8 cellular contexts compared by ENCODE assay signal in genomic region chr9:96327694-96328352, GRCh38. TPM values are rescaled to one million over a fixed set of nuclear protein-coding genes. Genes with fewer than 3 reads are reported as not detected.
DNase-seq lines count a peak whose midpoint lies in the region; FAIRE-seq and TF ChIP-seq lines count a peak whose summit lies in the region.

No MANE protein-coding gene starts in this region.

- H3K4me3 Mint-ChIP-seq in T-helper 2 cell treated with Interferon-gamma antibody and Interleukin-4, amounts not matched to agents 5 μg/mL and 100 μg/mL, for 36 hours = no peak overlapping the region

- FAIRE-seq in bronchial epithelial cell (lab: Jason Lieb, UNC) = no peak

- H3K4me1 Mint-ChIP-seq in T-helper 2 cell treated with Interferon-gamma antibody and Interleukin-4, amounts not matched to agents 5 μg/mL and 100 μg/mL, for 36 hours (ENCODE audit: low read depth) = no peaks in the 10 kb centered on the region

- H3K36me3 Mint-ChIP-seq in T-helper 2 cell treated with Interferon-gamma antibody and Interleukin-4, amounts not matched to agents 5 μg/mL and 100 μg/mL, for 36 hours (ENCODE audit: low read depth) = no peaks in the 10 kb centered on the region

- H3K27me3 Mint-ChIP-seq in T-helper 2 cell treated with Interferon-gamma antibody and Interleukin-4, amounts not matched to agents 5 μg/mL and 100 μg/mL, for 36 hours (ENCODE audit: low read depth) = no peaks in the 10 kb centered on the region

- TF ChIP-seq CTCF in bronchial epithelial cell (IDR thresholded peaks at IDR 0.05; ENCODE audit: insufficient read depth, low read length, severe bottlenecking) = peak; percentile 54

- H3K27me3 ChIP-seq in bronchial epithelial cell (ENCODE audit: control insufficient read depth, insufficient read depth, low read length) = no peaks in the 10 kb centered on the region

- H3K4me3 ChIP-seq in bronchial epithelial cell (ENCODE audit: low read depth, low read length) = no peak overlapping the region

- in situ Hi-C loops in KBM-7 (cut with MboI; ENCODE audit: low pct_unique_long_range_greater_than_20kb, low sequenced_read_pairs) = no loop called here

- peak; percentile 18 to 64 for DNase-seq in NCI-H446 (lab: John Stamatoyannopoulos, UW)
- DNase-seq in NCI-H446 treated with DMSO at 0.1 percent for 48 hours (lab: John Stamatoyannopoulos, UW) = no peak
- DNase-seq in KBM-7 = peak; percentile 62
- peak; percentile 25 for DNase-seq in T-helper 2 cell treated with Interferon-gamma antibody and Interleukin-4, amounts not matched to agents 5 μg/mL and 100 μg/mL, for 36 hours (ENCODE audit: low spot score)
- DNase-seq in bronchial epithelial cell (ENCODE audit: low read depth) = peak; percentile 57
- DNase-seq in kidney tubule cell (ENCODE audit: low spot score) = peak; percentile 69
- peak in 2 of 3 experiments; percentile 14 to 29 for DNase-seq in stimulated activated CD4-positive, alpha-beta T cell treated with anti-CD3 and anti-CD28 coated beads, TNF-alpha, amount 100 ng/mL, for 24 hours (ENCODE audit: low read depth in 3 of 3)
- no peak for DNase-seq in NCI-H526 treated with DMSO at 0.1 percent for 48 hours (lab: John Stamatoyannopoulos, UW)

- H3K9me3 Mint-ChIP-seq in T-helper 2 cell treated with Interferon-gamma antibody and Interleukin-4, amounts not matched to agents 5 μg/mL and 100 μg/mL, for 36 hours = no peaks in the 10 kb centered on the region

- H3K36me3 ChIP-seq in bronchial epithelial cell (ENCODE audit: control insufficient read depth, insufficient read depth, low read length) = no peaks in the 10 kb centered on the region

- no peak overlapping the region for H3K27ac Mint-ChIP-seq in T-helper 2 cell treated with Interferon-gamma antibody and Interleukin-4, amounts not matched to agents 5 μg/mL and 100 μg/mL, for 36 hours

RNA-seq across cellular contexts. Expression of gene HSD17B3, which starts 25.8 kb away (rescaled TPM):
- total RNA-seq in bronchial epithelial cell = 0.53 and 1.2 TPM in 2 replicates

RNA-seq across cellular contexts. Expression of gene SLC35D2, which starts 55.7 kb away (rescaled TPM):
- total RNA-seq in bronchial epithelial cell = 19.1 and 30.3 TPM in 2 replicates

Comparison
In these comparisons a context has a peak if more than half of its experiments do, and no peak if none do; other contexts are left out.
1. DNase-seq: peak in NCI-H446 (2 of 2), KBM-7 (single experiment), T-helper 2 cell treated with Interferon-gamma antibody and Interleukin-4, amounts not matched to agents 5 μg/mL and 100 μg/mL, for 36 hours (single experiment), bronchial epithelial cell (single experiment), kidney tubule cell (single experiment) and stimulated activated CD4-positive, alpha-beta T cell treated with anti-CD3 and anti-CD28 coated beads, TNF-alpha, amount 100 ng/mL, for 24 hours (2 of 3); none in NCI-H446 treated with DMSO at 0.1 percent for 48 hours (single experiment) and NCI-H526 treated with DMSO at 0.1 percent for 48 hours (single experiment).